Comparison of ENCODE assay signal across 1 cellular context in the genomic region with DNA sequence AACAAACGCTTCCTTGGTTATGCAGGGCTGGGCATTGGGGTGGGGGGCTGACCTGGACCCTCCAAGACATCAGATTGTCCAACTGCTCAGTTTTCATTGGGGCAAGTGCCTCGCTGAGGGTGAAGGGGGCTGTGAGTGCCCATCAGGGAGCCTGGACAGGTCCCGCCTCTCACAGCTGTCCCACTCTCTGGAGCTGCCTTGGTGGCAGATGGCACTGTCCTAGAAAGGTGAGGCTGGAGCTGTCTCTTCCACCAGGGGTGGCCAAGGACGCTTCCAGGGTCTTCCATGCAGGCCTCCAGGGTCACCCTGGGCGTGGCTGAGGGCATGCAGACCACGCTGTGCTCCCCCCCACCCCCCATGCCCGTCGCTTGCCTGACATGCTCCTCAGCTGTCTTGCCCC.
TF ChIP-seq lines count a peak whose summit lies in the region.

No MANE protein-coding gene starts in this region.

TF ChIP-seq in endothelial cell of umbilical vein, 7 proteins besides CTCF, POLR2A, EP300 and RAD21 (continued from another document):
- TF ChIP-seq EZH2 (IDR thresholded peaks at IDR 0.05; ENCODE audit: borderline replicate concordance, low read depth, low read length, severe bottlenecking) (no peak), JUN (IDR thresholded peaks at IDR 0.05; ENCODE audit: borderline replicate concordance, insufficient read depth, insufficient read length, low read depth) (no peak), MYC (IDR thresholded peaks at IDR 0.05; ENCODE audit: low read depth, low read length) (no peak), GATA2 (IDR thresholded peaks at IDR 0.05; ENCODE audit: insufficient read depth, insufficient read length, low read depth, low read length) (no peak), POLR2AphosphoS5 (IDR thresholded peaks at IDR 0.05; ENCODE audit: insufficient read depth, low read depth, low read length) (no peak), FOS (IDR thresholded peaks at IDR 0.05; ENCODE audit: borderline replicate concordance, insufficient read depth, low read length) (no peak)
